ENCODE assay signal across 19 cellular contexts in genomic region chr12:77357654-77358053, GRCh38.
"Had no signal": no experiment of that assay in that cellular context is flagged by ENCODE, and none has a peak within 500 bp of the region (broad histone marks: within the 10 kb centered on the region; RNA-seq: fewer than 3 reads in every experiment).

No MANE protein-coding gene starts in this region.

- H3K27me3 ChIP-seq: dorsolateral prefrontal cortex, esophagus muscularis mucosa, foreskin keratinocyte, gastroesophageal sphincter, heart left ventricle, left lung had no signal

- H3K4me3 Mint-ChIP-seq: mesothelial cell of epicardium; naive B cell; naive thymus-derived CD8-positive, alpha-beta T cell had no signal

- H3K9me3 Mint-ChIP-seq: mesothelial cell of epicardium had no signal

- H3K27ac ChIP-seq: coronary artery, esophagus muscularis mucosa, foreskin keratinocyte, gastroesophageal sphincter, heart left ventricle, left lung, lower lobe of right lung had no signal

- DNase-seq: dermis blood vessel endothelial cell; dorsolateral prefrontal cortex; effector CD4-positive, alpha-beta T cell; effector memory CD4-positive, alpha-beta T cell; foreskin keratinocyte; heart left ventricle; hippocampal formation; left cardiac atrium; left ventricle myocardium superior; lower lobe of right lung; mesenchymal stem cell; mucosa of descending colon; naive B cell; naive thymus-derived CD8-positive, alpha-beta T cell had no signal

- H3K27me3 Mint-ChIP-seq: naive B cell; naive thymus-derived CD8-positive, alpha-beta T cell had no signal

- H3K4me1 ChIP-seq: esophagus muscularis mucosa, foreskin keratinocyte, gastroesophageal sphincter, left lung, lower lobe of right lung had no signal

- H3K4me3 ChIP-seq: coronary artery, dorsolateral prefrontal cortex, esophagus muscularis mucosa, gastroesophageal sphincter, heart left ventricle, left lung, lower lobe of right lung, mucosa of descending colon had no signal

- H3K4me1 Mint-ChIP-seq: naive B cell; naive thymus-derived CD8-positive, alpha-beta T cell had no signal

- H3K36me3 ChIP-seq: esophagus muscularis mucosa, gastroesophageal sphincter, heart left ventricle, left lung, lower lobe of right lung had no signal

- H3K36me3 Mint-ChIP-seq: mesothelial cell of epicardium; naive B cell; naive thymus-derived CD8-positive, alpha-beta T cell had no signal

- H3K27ac Mint-ChIP-seq: mesothelial cell of epicardium; naive B cell; naive thymus-derived CD8-positive, alpha-beta T cell had no signal

- H3K9me3 ChIP-seq: esophagus muscularis mucosa, gastroesophageal sphincter, heart left ventricle, left lung, lower lobe of right lung, mucosa of descending colon had no signal

- ATAC-seq: foreskin keratinocyte; gastroesophageal sphincter; heart left ventricle; left cardiac atrium; left lung; left ventricle myocardium superior; lower lobe of right lung; mucosa of descending colon; naive thymus-derived CD8-positive, alpha-beta T cell had no signal
